8 cellular contexts compared by ENCODE assay signal in the genomic region with DNA sequence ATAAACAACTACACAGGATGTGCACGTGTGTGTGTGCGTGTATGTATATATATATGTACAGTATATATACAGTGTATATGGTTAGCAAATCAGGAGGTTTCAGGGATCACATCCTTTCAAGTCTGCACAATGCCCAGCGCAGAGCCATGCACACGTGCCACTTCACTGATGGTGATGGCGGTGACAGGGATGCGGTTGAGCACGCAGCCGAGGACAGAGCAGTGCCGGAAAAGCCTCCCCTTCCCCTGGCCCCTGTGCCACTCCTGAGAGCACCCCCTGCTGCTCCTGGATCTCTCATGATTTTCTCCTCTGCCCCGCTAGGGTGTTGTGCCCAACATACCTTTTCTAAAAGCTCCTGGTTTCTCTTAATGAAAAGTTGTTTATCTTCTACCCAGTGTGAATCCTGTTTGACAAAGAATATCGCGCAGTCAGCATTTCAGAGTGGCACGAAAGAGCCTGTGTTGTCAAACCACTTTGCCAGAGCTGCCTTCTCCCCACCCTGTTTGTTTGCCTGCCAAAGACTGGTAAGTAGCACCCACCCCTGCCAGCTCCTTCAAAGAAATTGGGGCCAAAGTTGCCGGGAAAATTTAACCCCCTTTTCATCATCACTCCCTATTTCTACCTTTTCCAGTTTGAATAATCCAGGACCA.
"Had no signal": no experiment of that assay in that cellular context is flagged by ENCODE, and none has a peak within 500 bp of the region (broad histone marks: within the 10 kb centered on the region; RNA-seq: fewer than 3 reads in every experiment).

No MANE protein-coding gene starts in this region.

- H3K4me1 Mint-ChIP-seq: activated CD4-positive, alpha-beta T cell treated with anti-CD3 and anti-CD28 coated beads for 36 hours; activated CD8-positive, alpha-beta memory T cell treated with anti-CD3 and anti-CD28 coated beads, Interleukin-2, amount 10 ng/mL, durations not matched to agents 7 days and 5 days; activated naive CD4-positive, alpha-beta T cell treated with anti-CD3 and anti-CD28 coated beads, Interleukin-2, amount 10 ng/mL, durations not matched to agents 7 days and 5 days; naive thymus-derived CD8-positive, alpha-beta T cell; stimulated activated naive B cell treated with anti-CD40 and anti-IgM and Interleukin-4, amounts not matched to agents 10 μg/mL and 1 μg/mL and 100 μg/mL, for 72 hours had no signal

- H3K27me3 Mint-ChIP-seq: activated CD4-positive, alpha-beta memory T cell treated with anti-CD3 and anti-CD28 coated beads for 36 hours; activated CD4-positive, alpha-beta T cell treated with anti-CD3 and anti-CD28 coated beads for 36 hours; activated CD8-positive, alpha-beta memory T cell treated with anti-CD3 and anti-CD28 coated beads, Interleukin-2, amount 10 ng/mL, durations not matched to agents 7 days and 5 days; activated naive CD4-positive, alpha-beta T cell treated with anti-CD3 and anti-CD28 coated beads, Interleukin-2, amount 10 ng/mL, durations not matched to agents 7 days and 5 days; naive thymus-derived CD8-positive, alpha-beta T cell; stimulated activated naive B cell treated with anti-CD40 and anti-IgM and Interleukin-4, amounts not matched to agents 10 μg/mL and 1 μg/mL and 100 μg/mL, for 72 hours had no signal

- H3K9me3 Mint-ChIP-seq: activated CD4-positive, alpha-beta memory T cell treated with anti-CD3 and anti-CD28 coated beads for 36 hours; activated naive CD4-positive, alpha-beta T cell treated with anti-CD3 and anti-CD28 coated beads, Interleukin-2, amount 10 ng/mL, durations not matched to agents 7 days and 5 days; naive thymus-derived CD8-positive, alpha-beta T cell; stimulated activated naive B cell treated with anti-CD40 and anti-IgM and Interleukin-4, amounts not matched to agents 10 μg/mL and 1 μg/mL and 100 μg/mL, for 72 hours had no signal

- ATAC-seq: activated CD4-positive, alpha-beta T cell treated with anti-CD3 and anti-CD28 coated beads for 36 hours; activated CD8-positive, alpha-beta memory T cell treated with anti-CD3 and anti-CD28 coated beads, Interleukin-2, amount 10 ng/mL, durations not matched to agents 7 days and 5 days; naive thymus-derived CD8-positive, alpha-beta T cell; stimulated activated naive B cell treated with anti-CD40 and anti-IgM and Interleukin-4, amounts not matched to agents 10 μg/mL and 1 μg/mL and 100 μg/mL, for 72 hours had no signal

- DNase-seq: activated CD4-positive, alpha-beta memory T cell treated with anti-CD3 and anti-CD28 coated beads for 36 hours; activated CD4-positive, alpha-beta T cell treated with anti-CD3 and anti-CD28 coated beads for 36 hours; activated CD8-positive, alpha-beta memory T cell treated with anti-CD3 and anti-CD28 coated beads, Interleukin-2, amount 10 ng/mL, durations not matched to agents 7 days and 5 days; activated naive CD4-positive, alpha-beta T cell treated with anti-CD3 and anti-CD28 coated beads, Interleukin-2, amount 10 ng/mL, durations not matched to agents 7 days and 5 days; activated T-cell treated with anti-CD3 and anti-CD28 coated beads, Interleukin-2, amount 50 U/mL, for 1 hour; naive thymus-derived CD8-positive, alpha-beta T cell; stimulated activated CD4-positive, alpha-beta T cell treated with anti-CD3 and anti-CD28 coated beads, Interleukin-2, amount 100 ng/mL, for 48 hours; stimulated activated naive B cell treated with anti-CD40 and anti-IgM and Interleukin-4, amounts not matched to agents 10 μg/mL and 1 μg/mL and 100 μg/mL, for 72 hours had no signal

- H3K36me3 Mint-ChIP-seq: activated CD4-positive, alpha-beta memory T cell treated with anti-CD3 and anti-CD28 coated beads for 36 hours; activated CD8-positive, alpha-beta memory T cell treated with anti-CD3 and anti-CD28 coated beads, Interleukin-2, amount 10 ng/mL, durations not matched to agents 7 days and 5 days; activated naive CD4-positive, alpha-beta T cell treated with anti-CD3 and anti-CD28 coated beads, Interleukin-2, amount 10 ng/mL, durations not matched to agents 7 days and 5 days had no signal

- H3K27ac Mint-ChIP-seq: activated CD4-positive, alpha-beta memory T cell treated with anti-CD3 and anti-CD28 coated beads for 36 hours; activated CD4-positive, alpha-beta T cell treated with anti-CD3 and anti-CD28 coated beads for 36 hours; activated CD8-positive, alpha-beta memory T cell treated with anti-CD3 and anti-CD28 coated beads, Interleukin-2, amount 10 ng/mL, durations not matched to agents 7 days and 5 days; activated naive CD4-positive, alpha-beta T cell treated with anti-CD3 and anti-CD28 coated beads, Interleukin-2, amount 10 ng/mL, durations not matched to agents 7 days and 5 days; stimulated activated naive B cell treated with anti-CD40 and anti-IgM and Interleukin-4, amounts not matched to agents 10 μg/mL and 1 μg/mL and 100 μg/mL, for 72 hours had no signal

- H3K4me3 Mint-ChIP-seq: activated CD4-positive, alpha-beta memory T cell treated with anti-CD3 and anti-CD28 coated beads for 36 hours; activated CD4-positive, alpha-beta T cell treated with anti-CD3 and anti-CD28 coated beads for 36 hours; activated CD8-positive, alpha-beta memory T cell treated with anti-CD3 and anti-CD28 coated beads, Interleukin-2, amount 10 ng/mL, durations not matched to agents 7 days and 5 days; activated naive CD4-positive, alpha-beta T cell treated with anti-CD3 and anti-CD28 coated beads, Interleukin-2, amount 10 ng/mL, durations not matched to agents 7 days and 5 days; naive thymus-derived CD8-positive, alpha-beta T cell; stimulated activated naive B cell treated with anti-CD40 and anti-IgM and Interleukin-4, amounts not matched to agents 10 μg/mL and 1 μg/mL and 100 μg/mL, for 72 hours had no signal
